In genomic region chr16:3190949-3191353, GRCh38 we compare ENCODE assay signal across 9 cellular contexts. TPM values are rescaled to one million over a fixed set of nuclear protein-coding genes. Genes with fewer than 3 reads are reported as not detected.
A peak's percentile ranks its signal among the peaks of the same experiment; 100 is the strongest.
DNase-seq lines count a peak whose midpoint lies in the region; ATAC-seq and TF ChIP-seq lines count a peak whose summit lies in the region.
"Had no signal": no experiment of that assay in that cellular context is flagged by ENCODE, and none has a peak within 500 bp of the region (broad histone marks: within the 10 kb centered on the region; RNA-seq: fewer than 3 reads in every experiment).

No MANE protein-coding gene starts in this region.

- no peak for TF ChIP-seq RAD21 in HCT116 (IDR thresholded peaks at IDR 0.05; ENCODE audit: low read depth)

- peaks cover 15% of the 10 kb centered on the region for H3K4me1 Mint-ChIP-seq in activated T-helper 17 cell treated with anti-CD3 and anti-CD28 coated beads, Interleukin-2, amount 50 U/mL, for 72 hours

- intact Hi-C loops in HCT116 (cut with micrococcal nuclease) (no loop called here), vagina (cut with DNase I) (no loop called here)

- H3K9me3 Mint-ChIP-seq in activated T-helper 17 cell treated with anti-CD3 and anti-CD28 coated beads, Interleukin-2, amount 50 U/mL, for 72 hours: no peaks in the 10 kb centered on the region

- H3K36me3 ChIP-seq in BJ (ENCODE audit: control insufficient read depth, insufficient read depth, low read length): no peaks in the 10 kb centered on the region
- no peaks in the 10 kb centered on the region for H3K36me3 ChIP-seq in HCT116 (ENCODE audit: control insufficient read depth in 1 of 2, insufficient read depth in 2 of 2, low read length in 2 of 2)
- no peaks in the 10 kb centered on the region for H3K36me3 ChIP-seq in kidney epithelial cell (ENCODE audit: control insufficient read depth, insufficient read depth, low read length)
- no peaks in the 10 kb centered on the region for H3K36me3 ChIP-seq in vagina

- TF ChIP-seq CTCF in BJ (IDR thresholded peaks at IDR 0.05; ENCODE audit: insufficient read depth, low read depth, low read length) (no peak), HCT116 (IDR thresholded peaks at IDR 0.05 in 2 of 3, conservative IDR thresholded peaks at IDR 0.05 in 1 of 3; ENCODE audit: borderline replicate concordance in 1 of 3, insufficient read depth in 1 of 3, low read depth in 2 of 3, low read length in 2 of 3) (no peak), kidney epithelial cell (IDR thresholded peaks at IDR 0.05; ENCODE audit: insufficient read depth, low read length, poor library complexity, severe bottlenecking) (no peak), vagina (IDR thresholded peaks at IDR 0.05) (no peak), coronary artery (IDR thresholded peaks at IDR 0.05) (no peak)

- no peaks in the 10 kb centered on the region for H3K79me2 ChIP-seq in HCT116 (ENCODE audit: insufficient read depth, low read length)

- H3K9me2 ChIP-seq in HCT116 (ENCODE audit: insufficient read depth): no peaks in the 10 kb centered on the region

- H4K20me1 ChIP-seq in HCT116 (ENCODE audit: insufficient read depth): no peaks in the 10 kb centered on the region

- CTCF ChIA-PET in BJ (lab: Yijun Ruan, JAX): no interaction called here
- CTCF ChIA-PET in HCT116 (lab: Charles Lee): no interaction called here

- H3K9me3 ChIP-seq in HCT116 (ENCODE audit: control insufficient read depth in 1 of 2, insufficient read depth in 1 of 2, low read depth in 1 of 2, low read length in 2 of 2) (no peaks in the 10 kb centered on the region; a peak in 1 of 4 replicates), vagina (no peaks in the 10 kb centered on the region)

- no peak overlapping the region for H3K9ac ChIP-seq in HCT116 (ENCODE audit: low read length)

- DNase-seq in BJ (ENCODE audit: low read depth): no peak
- no peak for DNase-seq in HCT116 (ENCODE audit: low read depth, low spot score)
- DNase-seq in kidney epithelial cell (ENCODE audit: low read depth): no peak
- no peak for DNase-seq in A172 (ENCODE audit: low spot score)
- no peak for DNase-seq in vagina (ENCODE audit: extremely low spot score in 2 of 2)
- no peak for DNase-seq in mesenteric fat pad (ENCODE audit: low spot score)
- no peak for DNase-seq in coronary artery (ENCODE audit: low spot score)
- DNase-seq: MV-4-11 had no signal

- TF ChIP-seq POLR2A in HCT116 (IDR thresholded peaks at IDR 0.05; ENCODE audit: borderline replicate concordance, extremely low read depth, insufficient read depth, insufficient read length): no peak
- TF ChIP-seq POLR2A in vagina (IDR thresholded peaks at IDR 0.05): no peak

- BruUV-seq in HCT116 (replicated peaks; lab: Mats Ljungman, UMichigan): no TSS peak

- peak overlapping the region; percentile 56 for H3K27ac Mint-ChIP-seq in activated T-helper 17 cell treated with anti-CD3 and anti-CD28 coated beads, Interleukin-2, amount 50 U/mL, for 72 hours

- H3K36me3 Mint-ChIP-seq in activated T-helper 17 cell treated with anti-CD3 and anti-CD28 coated beads, Interleukin-2, amount 50 U/mL, for 72 hours (ENCODE audit: low read depth): peaks cover 35% of the 10 kb centered on the region

- H3K4me2 ChIP-seq in HCT116 (ENCODE audit: low read length): peak overlapping the region; percentile 48

- peaks cover 45% of the 10 kb centered on the region for H3K27me3 Mint-ChIP-seq in activated T-helper 17 cell treated with anti-CD3 and anti-CD28 coated beads, Interleukin-2, amount 50 U/mL, for 72 hours

- peak overlapping the region; percentile 80 for H3K4me3 Mint-ChIP-seq in activated T-helper 17 cell treated with anti-CD3 and anti-CD28 coated beads, Interleukin-2, amount 50 U/mL, for 72 hours

- ATAC-seq in HCT116: no peak
- no peak for ATAC-seq in activated T-helper 17 cell treated with anti-CD3 and anti-CD28 coated beads, Interleukin-2, amount 50 U/mL, for 72 hours (replicated peaks)

- RAD21 ChIA-PET in HCT116 (lab: Charles Lee; ENCODE audit: low non-redundant PET in 1 of 2, low total read pairs in 2 of 2, uncharacterized antibody in 2 of 2, unreplicated experiment in 2 of 2): interaction anchor here (0.5 to 1.3 kb wide), 2 partner anchors 19 to 73 kb away, joined by 3 read pairs; no protein-coding TSS in a partner anchor

- no peaks in the 10 kb centered on the region for H3K27me3 ChIP-seq in BJ (ENCODE audit: control insufficient read depth, insufficient read depth, low read length)
- H3K27me3 ChIP-seq in HCT116 (ENCODE audit: insufficient read depth, low read length): no peaks in the 10 kb centered on the region
- peaks cover 34% of the 10 kb centered on the region for H3K27me3 ChIP-seq in kidney epithelial cell (ENCODE audit: control insufficient read depth, insufficient read depth, low read length)
- H3K27me3 ChIP-seq in vagina: peaks cover 30% of the 10 kb centered on the region

- H3K4me3 ChIP-seq in BJ (ENCODE audit: low read depth, low read length): peak overlapping the region; percentile 9; the same call in 1 of the 2 replicates
- H3K4me3 ChIP-seq in HCT116 (replicated peaks in 1 of 2; ENCODE audit: low read depth in 1 of 2, low read length in 2 of 2): peak overlapping the region in 1 of 2 experiments; percentile 24; a peak in 1 of 4 replicates
- H3K4me3 ChIP-seq in kidney epithelial cell (ENCODE audit: low read depth, low read length): peak overlapping the region; percentile 22
- no peak overlapping the region for H3K4me3 ChIP-seq in vagina
- no peak overlapping the region for H3K4me3 ChIP-seq in coronary artery

- H3K27ac ChIP-seq in HCT116 (ENCODE audit: low read depth, low read length): no peak overlapping the region
- no peak overlapping the region for H3K27ac ChIP-seq in vagina
- no peak overlapping the region for H3K27ac ChIP-seq in coronary artery

- peaks cover 8 to 35% of the 10 kb centered on the region in 2 experiments; a peak in 3 of 4 replicates for H3K4me1 ChIP-seq in HCT116 (ENCODE audit: control insufficient read depth in 1 of 2, insufficient read depth in 2 of 2, low read length in 2 of 2)
- peaks cover 21% of the 10 kb centered on the region for H3K4me1 ChIP-seq in vagina

- POLR2A ChIA-PET in BJ (lab: Charles Lee): no interaction called here
- POLR2A ChIA-PET in HCT116 (lab: Charles Lee): interaction anchor here (1.9 kb wide), 1 partner anchor 19 kb away, joined by 7 read pairs; no protein-coding TSS in a partner anchor

- peak overlapping the region; percentile 6 for H2AFZ ChIP-seq in HCT116 (ENCODE audit: low read depth, low read length, poor library complexity, severe bottlenecking)

TF ChIP-seq in HCT116, 20 proteins besides CTCF, POLR2A, EP300 and RAD21 (continues in another document):
- TF ChIP-seq TCF7L2 (IDR thresholded peaks at IDR 0.05; ENCODE audit: borderline replicate concordance, extremely low read depth, insufficient read depth, insufficient read length) (no peak), CEBPB (IDR thresholded peaks at IDR 0.05; ENCODE audit: low read depth) (no peak), ATF3 (IDR thresholded peaks at IDR 0.05) (no peak), ELF1 (IDR thresholded peaks at IDR 0.05; ENCODE audit: borderline replicate concordance, low read depth) (no peak), YY1 (IDR thresholded peaks at IDR 0.05; ENCODE audit: extremely low read depth, insufficient replicate concordance, low read depth, low read length) (no peak), EZH2phosphoT487 (IDR thresholded peaks at IDR 0.05; ENCODE audit: borderline replicate concordance) (no peak), CBX3 (IDR thresholded peaks at IDR 0.05; ENCODE audit: low read depth) (no peak), MAX (IDR thresholded peaks at IDR 0.05) (no peak)

RNA-seq across cellular contexts. Expression of gene OR1F1, which starts 2.9 kb away (rescaled TPM):
- polyA plus RNA-seq in BJ (2011; rRNA removed): 0.33 and 0.64 TPM in 2 replicates
- polyA minus RNA-seq in BJ (2011; rRNA and poly(A)+ RNA removed): 0.33 TPM in 1 of 2 replicates, not detected in the other
- total RNA-seq in HCT116 (2021; ENCODE audit: unreplicated experiment) (not detected), kidney epithelial cell (not detected in 2 replicates), vagina (not detected), mesenteric fat pad (not detected)
- polyA plus RNA-seq in HCT116 (2012): 0.07 TPM in 1 of 2 replicates, not detected in the other
- total RNA-seq in activated T-helper 17 cell treated with anti-CD3 and anti-CD28 coated beads, Interleukin-2, amount 50 U/mL, for 72 hours: under 1 TPM in 1 of 2 donors, not detected in 1; 0.37 TPM
- not detected in 2 replicates for total RNA-seq in A172 (2014; rRNA removed; shearing (Covaris generic))

RNA-seq across cellular contexts. Expression of gene ZNF200, which starts 44.0 kb away (rescaled TPM):
- polyA plus RNA-seq in BJ (2011; rRNA removed): 4.0 and 4.8 TPM in 2 replicates
- polyA minus RNA-seq in BJ (2011; rRNA and poly(A)+ RNA removed): 5.0 and 6.8 TPM in 2 replicates
- total RNA-seq in HCT116 (2021; ENCODE audit: unreplicated experiment) (8.8 TPM), kidney epithelial cell (5.0 and 7.9 TPM in 2 replicates), vagina (5.2 TPM), mesenteric fat pad (8.4 TPM)
- 3.2 and 5.0 TPM in 2 replicates for polyA plus RNA-seq in HCT116 (2012)
- total RNA-seq in activated T-helper 17 cell treated with anti-CD3 and anti-CD28 coated beads, Interleukin-2, amount 50 U/mL, for 72 hours: 10 to 100 TPM; 14.6 to 23.2 TPM
- 14.6 and 17.2 TPM in 2 replicates for total RNA-seq in A172 (2014; rRNA removed; shearing (Covaris generic))

RNA-seq across cellular contexts. Expression of gene ZNF213, which starts 56.1 kb away (rescaled TPM):
- 0.63 and 0.77 TPM in 2 replicates for polyA plus RNA-seq in BJ (2011; rRNA removed)
- polyA minus RNA-seq in BJ (2011; rRNA and poly(A)+ RNA removed): 1.2 and 2.0 TPM in 2 replicates
- total RNA-seq in HCT116 (2021; ENCODE audit: unreplicated experiment) (11.0 TPM), kidney epithelial cell (13.7 and 16.6 TPM in 2 replicates), vagina (7.6 TPM), mesenteric fat pad (6.0 TPM)
- 9.4 and 10.3 TPM in 2 replicates for polyA plus RNA-seq in HCT116 (2012)
- 1 to 10 TPM; 6.4 to 8.6 TPM for total RNA-seq in activated T-helper 17 cell treated with anti-CD3 and anti-CD28 coated beads, Interleukin-2, amount 50 U/mL, for 72 hours
- total RNA-seq in A172 (2014; rRNA removed; shearing (Covaris generic)): 2.1 and 4.6 TPM in 2 replicates

Comparison
In these comparisons a context has a peak if more than half of its experiments do, and no peak if none do; other contexts are left out.
1. H3K4me3 ChIP-seq: peak in BJ (single experiment) and kidney epithelial cell (single experiment); none in vagina (0 of 2) and coronary artery (single experiment).